In genomic region chr1:12447849-12448312, GRCh38 we compare ENCODE assay signal across 2 cellular contexts.
TF ChIP-seq lines count a peak whose summit lies in the region.

No MANE protein-coding gene starts in this region.

TF ChIP-seq in K562, 482 proteins besides CTCF, POLR2A, EP300 and RAD21 (continues in another document):
- 0 out of 2 replicates have a peak, but pooled peaks have one; percentile 9 for TF ChIP-seq ELF4 (CRISPR knock-in tag; IDR thresholded peaks at IDR 0.05)
- peak; percentile 75 for TF ChIP-seq ZNF699 (CRISPR knock-in tag; IDR thresholded peaks at IDR 0.05; ENCODE audit: insufficient replicate concordance)
- TF ChIP-seq FOXK1 (CRISPR knock-in tag; IDR thresholded peaks at IDR 0.05; ENCODE audit: borderline replicate concordance) = no peak
- TF ChIP-seq ETV6 (IDR thresholded peaks at IDR 0.05; ENCODE audit: borderline replicate concordance in 1 of 2, low read depth in 2 of 2, low read length in 1 of 2) = no peak
- TF ChIP-seq ETV6 (CRISPR knock-in tag; IDR thresholded peaks at IDR 0.05; ENCODE audit: borderline replicate concordance) = no peak
- no peak for TF ChIP-seq RERE (CRISPR knock-in tag; IDR thresholded peaks at IDR 0.05; ENCODE audit: borderline replicate concordance)
- TF ChIP-seq XRCC3 (IDR thresholded peaks at IDR 0.05) = no peak
- TF ChIP-seq ATF6 (CRISPR knock-in tag; IDR thresholded peaks at IDR 0.05) = no peak
- TF ChIP-seq JUND (IDR thresholded peaks at IDR 0.05; ENCODE audit: borderline replicate concordance, low read depth, low read length) = no peak
- peak; percentile 19; the same call in 1 of the 3 replicates for TF ChIP-seq JUND (tag; IDR thresholded peaks at IDR 0.05; ENCODE audit: borderline replicate concordance, low read depth, low read length)
- TF ChIP-seq RHOXF2B (CRISPR knock-in tag; conservative IDR thresholded peaks at IDR 0.05) = peak; percentile 71; the same call in 1 of the 2 replicates
- no peak for TF ChIP-seq USF2 (CRISPR knock-in tag; IDR thresholded peaks at IDR 0.05)
- TF ChIP-seq HINFP (tag; conservative IDR thresholded peaks at IDR 0.05; ENCODE audit: low read depth) = peak; percentile 25; the same call in 1 of the 2 replicates
- peak; percentile 52; the same call in 1 of the 2 replicates for TF ChIP-seq ZNF583 (CRISPR knock-in tag; IDR thresholded peaks at IDR 0.05)
- TF ChIP-seq EWSR1 (IDR thresholded peaks at IDR 0.05; ENCODE audit: borderline replicate concordance, low read depth, partially characterized antibody) = no peak

TF ChIP-seq in GM23338, 12 proteins besides CTCF, POLR2A, EP300 and RAD21:
- TF ChIP-seq EZH2phosphoT487 (IDR thresholded peaks at IDR 0.05; ENCODE audit: unreplicated experiment) (no peak), ZNF462 (CRISPR knock-in tag; IDR thresholded peaks at IDR 0.05) (no peak), ZNF114 (CRISPR knock-in tag; IDR thresholded peaks at IDR 0.05) (no peak), ZNF331 (CRISPR knock-in tag; IDR thresholded peaks at IDR 0.05; ENCODE audit: low read depth) (no peak), REST (IDR thresholded peaks at IDR 0.05; ENCODE audit: unreplicated experiment) (no peak), STAT1 (IDR thresholded peaks at IDR 0.05; ENCODE audit: unreplicated experiment) (no peak), ETS1 (IDR thresholded peaks at IDR 0.05) (no peak), POLR2AphosphoS5 (IDR thresholded peaks at IDR 0.05; ENCODE audit: low read depth) (no peak), EZH2 (IDR thresholded peaks at IDR 0.05; ENCODE audit: low read depth, unreplicated experiment) (no peak), NANOG (IDR thresholded peaks at IDR 0.05; ENCODE audit: borderline replicate concordance) (no peak), CREB1 (CRISPR knock-in tag; IDR thresholded peaks at IDR 0.05; ENCODE audit: low read depth) (no peak), JUNB (IDR thresholded peaks at IDR 0.05; ENCODE audit: unreplicated experiment) (no peak)
TF ChIP-seq in GM23338: peak in this region for 0.
